ENCODE assay signal across 6 cellular contexts in the genomic region with DNA sequence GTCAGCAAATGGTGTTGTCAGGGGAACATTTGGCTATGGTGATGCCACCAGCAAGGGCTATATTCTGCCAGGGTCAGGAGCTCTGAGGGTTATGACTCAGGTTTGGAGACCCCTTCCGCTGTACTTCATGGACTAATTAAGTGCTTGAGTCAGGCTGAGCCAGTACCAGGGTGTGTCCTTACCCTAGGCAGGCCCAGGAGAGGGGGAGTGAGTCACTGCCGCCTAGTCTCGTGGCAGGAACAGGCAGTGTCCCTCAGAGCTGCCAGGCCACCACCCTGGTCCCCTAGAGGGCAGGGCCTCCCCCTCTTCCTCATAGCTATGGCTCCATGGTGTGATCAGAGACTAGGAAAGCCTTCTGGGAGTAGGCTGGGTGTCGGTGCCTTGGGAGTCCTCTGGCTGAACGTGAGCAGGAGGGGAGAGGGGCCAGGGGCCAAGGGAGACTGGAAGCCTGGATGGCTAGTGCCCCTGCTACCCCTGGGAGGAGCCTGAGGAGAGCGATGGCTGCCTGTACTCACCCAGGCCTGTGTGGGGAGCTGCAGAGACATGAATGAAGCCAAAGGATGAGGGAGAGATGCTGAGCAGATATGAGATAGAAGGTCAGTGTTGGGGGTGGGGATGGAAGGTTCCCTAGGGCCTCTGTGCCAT. TPM values are rescaled to one million over a fixed set of nuclear protein-coding genes. Genes with fewer than 3 reads are reported as not detected.
DNase-seq lines count a peak whose midpoint lies in the region; ATAC-seq, FAIRE-seq and TF ChIP-seq lines count a peak whose summit lies in the region.

No MANE protein-coding gene starts in this region.

- no peak overlapping the region for H4K5ac ChIP-seq in IMR-90 (ENCODE audit: low read depth, low read length)

- intact Hi-C loops in IMR-90 (cut with micrococcal nuclease), result no loop called here
- intact Hi-C loops in pancreas (cut with DNase I), result loop anchor here in 1 of 3 donors (10.0 kb wide), 1 partner anchor 747 kb away; no protein-coding TSS in a partner anchor

- ATAC-seq in IMR-90 (ENCODE audit: low read depth) (peak; percentile 83), pancreas (peak in 3 of 4 donors; percentile 37 to 54 (median 47))

- peaks cover 10% of the 10 kb centered on the region for H4K20me1 ChIP-seq in IMR-90 (ENCODE audit: insufficient read depth, low read length)

- no peak overlapping the region for H2BK5ac ChIP-seq in IMR-90 (ENCODE audit: low read depth, low read length, poor library complexity, severe bottlenecking)

- TF ChIP-seq CTCF in AG10803 (conservative IDR thresholded peaks at IDR 0.05; ENCODE audit: low read length) (peak; percentile 55), IMR-90 (conservative IDR thresholded peaks at IDR 0.05; ENCODE audit: low read depth, low read length) (peak; percentile 45), brain microvascular endothelial cell (IDR thresholded peaks at IDR 0.05; ENCODE audit: low read depth, low read length, missing control alignments) (peak; percentile 73), pancreas (IDR thresholded peaks at IDR 0.05) (no peak)

- TF ChIP-seq POLR2A in IMR-90 (IDR thresholded peaks at IDR 0.05; ENCODE audit: low read depth, low read length), result no peak

- H3K27ac ChIP-seq in IMR-90 (ENCODE audit: insufficient read depth, low read length) (no peak overlapping the region), brain microvascular endothelial cell (no peak overlapping the region), pancreas (no peak overlapping the region)

- H4K8ac ChIP-seq in IMR-90 (ENCODE audit: low read depth in 2 of 2, low read length in 2 of 2), result no peak overlapping the region; a peak in 1 of 4 replicates

- H2BK20ac ChIP-seq in IMR-90 (ENCODE audit: low read depth, low read length), result no peak overlapping the region

- H3K27me3 ChIP-seq in IMR-90 (ENCODE audit: control insufficient read depth, insufficient read depth, low read length) (no peaks in the 10 kb centered on the region), brain microvascular endothelial cell (replicated peaks) (no peaks in the 10 kb centered on the region), pancreas (no peaks in the 10 kb centered on the region)

- peak overlapping the region; percentile 87 for H2AK9ac ChIP-seq in IMR-90 (replicated peaks; ENCODE audit: low read depth, low read length, poor library complexity)

- POLR2A ChIA-PET in IMR-90 (lab: Charles Lee; ENCODE audit: unreplicated experiment), result no interaction called here

- BruUV-seq in IMR-90 (replicated peaks; lab: Mats Ljungman, UMichigan), result no TSS peak

- TF ChIP-seq RAD21 in IMR-90 (IDR thresholded peaks at IDR 0.05; ENCODE audit: low read length), result peak; percentile 53

- H3K4me2 ChIP-seq in IMR-90 (ENCODE audit: low read depth, low read length), result no peak overlapping the region

- peaks cover 0 to 14% of the 10 kb centered on the region in 2 experiments; a peak in 2 of 4 replicates for H3K79me1 ChIP-seq in IMR-90 (ENCODE audit: low read depth in 1 of 2, low read length in 2 of 2)

- H2BK120ac ChIP-seq in IMR-90 (ENCODE audit: low read depth, low read length), result 0 out of 2 replicates have a peak overlapping the region, but pooled peaks have one; percentile 12

- no peak overlapping the region for H3K18ac ChIP-seq in IMR-90 (ENCODE audit: low read depth, low read length)

- in situ Hi-C loops in IMR-90 (cut with MboI; ENCODE audit: low sequenced_read_pairs) (no loop called here), brain microvascular endothelial cell (cut with HindIII; ENCODE audit: low pct_ligation_motif_present, low sequenced_read_pairs) (no loop called here)

- H3K4me1 ChIP-seq in IMR-90 (ENCODE audit: control insufficient read depth, insufficient read depth, low read length) (peaks cover 6% of the 10 kb centered on the region), pancreas (peaks cover 0 to 7% (median 3%) of the 10 kb centered on the region in 3 donors)

- no peak overlapping the region for H3K4me3 ChIP-seq in AG10803 (ENCODE audit: low read length)
- no peak overlapping the region for H3K4me3 ChIP-seq in IMR-90 (ENCODE audit: insufficient read depth, low read depth, low read length)
- no peak overlapping the region for H3K4me3 ChIP-seq in brain microvascular endothelial cell (ENCODE audit: low read depth, low read length)
- H3K4me3 ChIP-seq in pancreas, result no peak overlapping the region

- peak overlapping the region; percentile 40; the same call in 1 of the 2 replicates for H3K23ac ChIP-seq in IMR-90 (ENCODE audit: low read depth, low read length)

- H2BK15ac ChIP-seq in IMR-90 (ENCODE audit: low read depth, low read length), result no peak overlapping the region

- no peak overlapping the region for H3K9ac ChIP-seq in IMR-90 (ENCODE audit: low read depth, low read length)

- peak overlapping the region; percentile 80 for H2AFZ ChIP-seq in IMR-90 (replicated peaks; ENCODE audit: low read length, poor library complexity)

- H3K36me3 ChIP-seq in IMR-90 (ENCODE audit: control insufficient read depth, insufficient read depth, low read length) (no peaks in the 10 kb centered on the region), brain microvascular endothelial cell (replicated peaks) (no peaks in the 10 kb centered on the region), pancreas (no peaks in the 10 kb centered on the region)

- no peak overlapping the region for H3K56ac ChIP-seq in IMR-90 (ENCODE audit: extremely low read depth, insufficient read depth, low read length)

- FAIRE-seq in pancreas (lab: Jason Lieb, UNC), result no peak

- H3K9me1 ChIP-seq in IMR-90 (ENCODE audit: insufficient read depth, low read length), result peaks cover 29% of the 10 kb centered on the region

- H3K14ac ChIP-seq in IMR-90 (replicated peaks; ENCODE audit: low read depth, low read length), result peak overlapping the region; percentile 42; the same call in 1 of the 2 replicates

- 0% methylated on average over 1 of the region's 6 CpGs; no CpG with 5 or more reads in 1 of the 2 experiments for WGBS in IMR-90 (ENCODE audit: extremely low coverage in 2 of 2, insufficient read length in 1 of 2), 2 experiments
- WGBS in pancreas, 2 donors, result 70 to 72% methylated on average over 6 of the region's 6 CpGs

- H2AK5ac ChIP-seq in IMR-90 (ENCODE audit: low read depth, low read length), result peak overlapping the region; percentile 44; the same call in 1 of the 2 replicates

- peak; percentile 73 for DNase-seq in AG10803 (ENCODE audit: low read depth)
- peak; percentile 69 for DNase-seq in IMR-90
- DNase-seq in brain microvascular endothelial cell, result peak; percentile 45
- DNase-seq in pancreas, result peak in 1 of 6 donors; percentile 38
- DNase-seq in GOT3 (lab: John Stamatoyannopoulos, UW), result no peak
- no peak for DNase-seq in NCI-H446 treated with DMSO at 0.1 percent for 48 hours (lab: John Stamatoyannopoulos, UW)

- no peak overlapping the region for H3K4ac ChIP-seq in IMR-90 (ENCODE audit: low read depth, low read length)

- dilution Hi-C loops in IMR-90 (cut with HindIII; ENCODE audit: low sequenced_read_pairs, unreplicated experiment), result no loop called here

- CTCF ChIA-PET in IMR-90 (lab: Yijun Ruan, JAX), result interaction anchor here (0.5 to 2.1 kb wide), 6 partner anchors 8 to 644 kb away, joined by 3 to 5 read pairs (median 3); no protein-coding TSS in a partner anchor

- H3K9me3 ChIP-seq in IMR-90 (ENCODE audit: control insufficient read depth, insufficient read depth, low read length), result no peaks in the 10 kb centered on the region
- no peaks in the 10 kb centered on the region for H3K9me3 ChIP-seq in pancreas

- no peak overlapping the region for H4K91ac ChIP-seq in IMR-90 (ENCODE audit: insufficient read depth, low read depth, low read length)

TF ChIP-seq in IMR-90, 13 proteins besides CTCF, POLR2A, EP300 and RAD21 (continues in another document):
- peak; percentile 40; the same call in 1 of the 2 replicates for TF ChIP-seq SMC3 (IDR thresholded peaks at IDR 0.05; ENCODE audit: low read depth, low read length)
- TF ChIP-seq, protein P1, sequence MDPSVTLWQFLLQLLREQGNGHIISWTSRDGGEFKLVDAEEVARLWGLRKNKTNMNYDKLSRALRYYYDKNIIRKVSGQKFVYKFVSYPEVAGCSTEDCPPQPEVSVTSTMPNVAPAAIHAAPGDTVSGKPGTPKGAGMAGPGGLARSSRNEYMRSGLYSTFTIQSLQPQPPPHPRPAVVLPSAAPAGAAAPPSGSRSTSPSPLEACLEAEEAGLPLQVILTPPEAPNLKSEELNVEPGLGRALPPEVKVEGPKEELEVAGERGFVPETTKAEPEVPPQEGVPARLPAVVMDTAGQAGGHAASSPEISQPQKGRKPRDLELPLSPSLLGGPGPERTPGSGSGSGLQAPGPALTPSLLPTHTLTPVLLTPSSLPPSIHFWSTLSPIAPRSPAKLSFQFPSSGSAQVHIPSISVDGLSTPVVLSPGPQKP (IDR thresholded peaks at IDR 0.05; ENCODE audit: borderline replicate concordance, low read depth, low read length), result no peak

RNA-seq across cellular contexts. Expression of a gene that starts 10.6 kb away (rescaled TPM):
- total RNA-seq in IMR-90 (2012; rRNA removed), result 48.3 and 57.2 TPM in 2 replicates
- polyA plus RNA-seq in IMR-90 (2012; rRNA removed), result 38.3 and 43.8 TPM in 2 replicates
- polyA plus RNA-seq in IMR-90 (2012; cell fraction: cytosol; rRNA removed), result 29.7 and 33.1 TPM in 2 replicates
- 23.5 and 28.3 TPM in 2 replicates for polyA plus RNA-seq in IMR-90 (2012; cell fraction: nucleus; rRNA removed; ENCODE audit: low replicate concordance)
- total RNA-seq in pancreas, result 10 to 100 TPM; 21.9 to 30.6 (median 24.6) TPM
- polyA plus RNA-seq in pancreas, result 10 to 100 TPM; 15.8 to 17.0 TPM

RNA-seq across cellular contexts. Expression of a gene that starts 16.0 kb away (rescaled TPM):
- total RNA-seq in IMR-90 (2012; rRNA removed) (0.83 and 0.90 TPM in 2 replicates), pancreas (10 to 100 TPM in 3 of 6 donors, 1 to 10 TPM in 3; 6.2 to 21.0 (median 9.5) TPM)
- polyA plus RNA-seq in IMR-90 (2012; rRNA removed) (4.0 and 4.6 TPM in 2 replicates), pancreas (10 to 100 TPM; 11.3 to 21.5 TPM)
- polyA plus RNA-seq in IMR-90 (2012; cell fraction: cytosol; rRNA removed), result 2.3 and 5.7 TPM in 2 replicates
- polyA plus RNA-seq in IMR-90 (2012; cell fraction: nucleus; rRNA removed; ENCODE audit: low replicate concordance), result 3.0 and 6.5 TPM in 2 replicates

RNA-seq across cellular contexts. Expression of a gene that starts 47.2 kb away (rescaled TPM):
- total RNA-seq in IMR-90 (2012; rRNA removed), result under 0.01 TPM in 2 replicates
- polyA plus RNA-seq in IMR-90 (2012; rRNA removed), result 0.10 and 0.12 TPM in 2 replicates
- polyA plus RNA-seq in IMR-90 (2012; cell fraction: cytosol; rRNA removed), result 0.01 and 0.07 TPM in 2 replicates
- 0.33 and 0.38 TPM in 2 replicates for polyA plus RNA-seq in IMR-90 (2012; cell fraction: nucleus; rRNA removed; ENCODE audit: low replicate concordance)
- under 1 TPM; 0.09 to 0.49 (median 0.29) TPM for total RNA-seq in pancreas
- polyA plus RNA-seq in pancreas, result 1 to 10 TPM in 1 of 2 donors, under 1 TPM in 1; 0.57 to 1.5 TPM

RNA-seq across cellular contexts. Expression of a gene that starts 58.2 kb away (rescaled TPM):
- total RNA-seq in IMR-90 (2012; rRNA removed) (12.5 and 17.2 TPM in 2 replicates), pancreas (10 to 100 TPM in 5 of 6 donors, 1 to 10 TPM in 1; 9.6 to 20.2 (median 11.8) TPM)
- polyA plus RNA-seq in IMR-90 (2012; rRNA removed) (20.6 and 20.8 TPM in 2 replicates), pancreas (10 to 100 TPM; 20.4 to 21.8 TPM)
- polyA plus RNA-seq in IMR-90 (2012; cell fraction: cytosol; rRNA removed), result 15.0 and 16.7 TPM in 2 replicates
- 99.7 and 105 TPM in 2 replicates for polyA plus RNA-seq in IMR-90 (2012; cell fraction: nucleus; rRNA removed; ENCODE audit: low replicate concordance)

RNA-seq across cellular contexts. Expression of a gene that starts 60.0 kb away (rescaled TPM):
- 6.8 and 6.9 TPM in 2 replicates for total RNA-seq in IMR-90 (2012; rRNA removed)
- polyA plus RNA-seq in IMR-90 (2012; rRNA removed), result 10.6 and 10.9 TPM in 2 replicates
- 9.5 and 9.9 TPM in 2 replicates for polyA plus RNA-seq in IMR-90 (2012; cell fraction: cytosol; rRNA removed)
- 29.0 and 30.6 TPM in 2 replicates for polyA plus RNA-seq in IMR-90 (2012; cell fraction: nucleus; rRNA removed; ENCODE audit: low replicate concordance)
- 1 to 10 TPM; 3.2 to 5.6 (median 4.5) TPM for total RNA-seq in pancreas
- 1 to 10 TPM; 5.3 to 8.9 TPM for polyA plus RNA-seq in pancreas

Comparison
In these comparisons a context has a peak if more than half of its experiments do, and no peak if none do; other contexts are left out.
1. DNase-seq: peak in AG10803 (single experiment), IMR-90 (single experiment) and brain microvascular endothelial cell (single experiment); none in GOT3 (single experiment) and NCI-H446 treated with DMSO at 0.1 percent for 48 hours (single experiment).
2. CTCF ChIP-seq: peak in AG10803 (single experiment), IMR-90 (single experiment) and brain microvascular endothelial cell (single experiment); none in pancreas (0 of 4).